ENCODE assay signal across 17 cellular contexts in the genomic region with DNA sequence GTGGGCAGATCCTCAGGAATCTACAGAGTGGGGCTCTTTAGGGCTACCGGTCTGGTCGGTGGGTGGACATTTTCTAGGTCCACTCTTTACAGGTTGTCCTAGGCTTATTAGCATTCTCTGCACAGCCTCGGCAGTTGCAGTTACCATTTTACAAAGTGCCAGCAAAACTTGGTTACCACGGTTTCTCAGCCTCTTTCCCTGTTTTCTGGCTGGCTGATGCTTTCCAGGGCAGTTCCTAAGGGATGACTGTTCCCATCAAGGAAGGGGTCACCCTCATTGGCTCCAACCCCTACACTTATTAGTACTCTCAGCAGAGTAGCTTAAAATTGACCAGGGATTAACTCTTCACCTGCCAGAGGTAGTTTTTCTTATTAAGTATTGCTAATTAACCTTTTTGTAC. TPM values are rescaled to one million over a fixed set of nuclear protein-coding genes. Genes with fewer than 3 reads are reported as not detected.
DNase-seq lines count a peak whose midpoint lies in the region; ATAC-seq and TF ChIP-seq lines count a peak whose summit lies in the region.
"Had no signal": no experiment of that assay in that cellular context is flagged by ENCODE, and none has a peak within 500 bp of the region (broad histone marks: within the 10 kb centered on the region; RNA-seq: fewer than 3 reads in every experiment).

No MANE protein-coding gene starts in this region.

- no peaks in the 10 kb centered on the region for H3K9me3 ChIP-seq in DND-41 (ENCODE audit: insufficient read depth, low read length, severe bottlenecking)
- H3K9me3 ChIP-seq in stomach, result no peaks in the 10 kb centered on the region
- no peaks in the 10 kb centered on the region for H3K9me3 ChIP-seq in colonic mucosa
- H3K9me3 ChIP-seq: MG63 had no signal

- intact Hi-C loops in stomach (cut with DNase I; ENCODE audit: low total_unique reads), result no loop called here
- intact Hi-C loops in colonic mucosa (cut with DNase I), result no loop called here

- TF ChIP-seq CTCF in DND-41 (IDR thresholded peaks at IDR 0.05; ENCODE audit: borderline replicate concordance, extremely low read depth, low read length, poor library complexity, severe bottlenecking), result no peak
- TF ChIP-seq CTCF in stomach (IDR thresholded peaks at IDR 0.05), result no peak
- no peak for TF ChIP-seq CTCF in colonic mucosa (IDR thresholded peaks at IDR 0.05)
- no peak for TF ChIP-seq CTCF in GM20000 (IDR thresholded peaks at IDR 0.05; ENCODE audit: extremely low read depth, missing control alignments)

- H3K4me1 ChIP-seq in DND-41 (ENCODE audit: insufficient read depth, low read length) (no peaks in the 10 kb centered on the region), stomach (peaks cover 7 to 51% (median 19%) of the 10 kb centered on the region in 4 donors), colonic mucosa (no peaks in the 10 kb centered on the region)

- no peak for TF ChIP-seq POLR2A in stomach (IDR thresholded peaks at IDR 0.05)

- no peaks in the 10 kb centered on the region for H3K36me3 ChIP-seq in DND-41 (ENCODE audit: insufficient read depth, low read length)
- H3K36me3 ChIP-seq in stomach, result no peaks in the 10 kb centered on the region
- no peaks in the 10 kb centered on the region for H3K36me3 ChIP-seq in colonic mucosa
- H3K36me3 ChIP-seq: MG63 had no signal

- no peak overlapping the region for H3K9ac ChIP-seq in DND-41 (ENCODE audit: low read depth, low read length)
- H3K9ac ChIP-seq in colonic mucosa (ENCODE audit: low read depth in 2 of 2, low read length in 2 of 2), result no peak overlapping the region

- ATAC-seq in DND-41 (ENCODE audit: insufficient read depth, low read depth), result no peak
- ATAC-seq: HepG2, Panc1 had no signal

- 66 to 83% (median 73%) methylated on average over 4 of the region's 4 CpGs for WGBS in stomach, 5 donors

- no peaks in the 10 kb centered on the region for H4K20me1 ChIP-seq in DND-41 (ENCODE audit: insufficient read depth, low read length)

- H2AFZ ChIP-seq in DND-41 (ENCODE audit: low read depth, low read length), result 0 out of 2 replicates have a peak overlapping the region, but pooled peaks have one; percentile 4

- H3K27ac ChIP-seq in DND-41 (ENCODE audit: low read length) (no peak overlapping the region), cingulate gyrus (ENCODE audit: low read depth, low read length) (peak overlapping the region; percentile 93), stomach (peak overlapping the region in 3 of 5 donors; percentile 16 to 66 (median 62)), colonic mucosa (no peak overlapping the region)

- DNase-seq in DND-41 (no peak), medulla oblongata (ENCODE audit: extremely low spot score) (peak; percentile 69), stomach (no peak), colonic mucosa (no peak), GM20000 (ENCODE audit: low spot score) (no peak), mucosa of gallbladder (ENCODE audit: low spot score) (no peak), HuH-7.5 (ENCODE audit: low spot score) (no peak)
- DNase-seq: 8988T, DMS 273 treated with DMSO at 0.1 percent for 48 hours, H7, MG63, NCI-H1092 treated with DMSO at 0.1 percent for 48 hours, NCI-H1694, Right ventricle myocardium superior had no signal

- no peaks in the 10 kb centered on the region for H3K79me2 ChIP-seq in DND-41 (ENCODE audit: insufficient read depth, low read length)

- H3K27me3 ChIP-seq in DND-41 (ENCODE audit: insufficient read depth, low read length, poor library complexity), result no peaks in the 10 kb centered on the region
- peaks cover 0 to 18% (median 13%) of the 10 kb centered on the region in 3 donors for H3K27me3 ChIP-seq in stomach
- no peaks in the 10 kb centered on the region for H3K27me3 ChIP-seq in colonic mucosa

- TF ChIP-seq EP300 in stomach (IDR thresholded peaks at IDR 0.05), result no peak

- H3K4me3 ChIP-seq in DND-41 (ENCODE audit: low read depth in 1 of 2, low read length in 2 of 2) (no peak overlapping the region), stomach (no peak overlapping the region), colonic mucosa (no peak overlapping the region)
- H3K4me3 ChIP-seq: MG63 had no signal

- no peak overlapping the region for H3K4me2 ChIP-seq in DND-41 (ENCODE audit: insufficient read depth, low read length)

RNA-seq across cellular contexts. Expression of gene AQP4, which starts 2.0 kb away (rescaled TPM):
- 100 to 1,000 TPM in 1 of 5 donors, 10 to 100 TPM in 1, 1 to 10 TPM in 2, not detected in 1; 6.7 to 115 (median 9.9) TPM for total RNA-seq in stomach
- 1 to 10 TPM in 2 of 3 donors, under 1 TPM in 1; 0.83 to 8.2 (median 1.9) TPM for polyA plus RNA-seq in stomach
- total RNA-seq in colonic mucosa, result under 1 TPM; 0.16 to 0.35 TPM
- total RNA-seq in mucosa of gallbladder, result 1.7 TPM

Comparison
In these comparisons a context has a peak if more than half of its experiments do, and no peak if none do; other contexts are left out.
1. H3K27ac ChIP-seq: peak in cingulate gyrus (single experiment) and stomach (3 of 5); none in DND-41 (single experiment) and colonic mucosa (single experiment).